Comparison of ENCODE assay signal across 20 cellular contexts in the genomic region with DNA sequence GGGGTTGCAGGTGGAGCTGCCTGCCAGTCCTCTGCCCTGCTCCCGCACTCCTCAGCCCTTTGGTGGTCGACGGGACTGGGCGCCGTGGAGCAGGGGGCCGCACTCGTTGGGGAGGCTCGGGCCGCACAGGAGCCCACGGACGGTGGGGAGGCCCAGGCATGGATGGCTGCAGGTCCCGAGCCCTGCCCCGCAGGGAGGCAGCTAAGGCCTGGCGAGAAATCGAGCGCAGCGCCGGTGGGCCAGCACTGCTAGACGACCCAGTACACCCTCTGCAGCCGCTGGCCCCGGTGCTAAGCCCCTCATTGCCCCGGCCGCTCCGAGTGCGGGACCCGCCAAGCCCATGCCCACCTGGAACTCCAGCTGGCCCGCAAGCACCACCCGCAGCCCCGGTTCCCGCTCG.
"Had no signal": no experiment of that assay in that cellular context is flagged by ENCODE, and none has a peak within 500 bp of the region (broad histone marks: within the 10 kb centered on the region; RNA-seq: fewer than 3 reads in every experiment).

No MANE protein-coding gene starts in this region.

- H3K4me1 ChIP-seq: Peyer's patch had no signal

- H3K27me3 ChIP-seq: adrenal gland, Peyer's patch had no signal

- H3K4me3 ChIP-seq: adrenal gland, Peyer's patch had no signal

- ATAC-seq: activated CD4-positive, CD25-positive, alpha-beta regulatory T cell treated with anti-CD3 and anti-CD28 coated beads, Interleukin-2, amount 50 U/mL, for 24 hours; activated CD8-positive, alpha-beta T cell treated with anti-CD3 and anti-CD28 coated beads for 36 hours; activated T-cell treated with anti-CD3 and anti-CD28 coated beads, Interleukin-2, amount 50 U/mL, for 72 hours had no signal

- DNase-seq: activated CD4-positive, alpha-beta T cell treated with anti-CD3 and anti-CD28 coated beads for 4 hours; activated CD8-positive, alpha-beta memory T cell treated with anti-CD3 and anti-CD28 coated beads, Interleukin-2, amount 50 U/mL, for 4 hours; activated CD8-positive, alpha-beta T cell treated with anti-CD3 and anti-CD28 coated beads for 36 hours; activated gamma-delta T cell treated with Interleukin-2 at 50 U/mL for 16 hours; activated naive CD4-positive, alpha-beta T cell treated with anti-CD3 and anti-CD28 coated beads, Interleukin-2, amount 10 ng/mL, durations not matched to agents 7 days and 5 days; activated naive CD8-positive, alpha-beta T cell treated with anti-CD3 and anti-CD28 coated beads, Interleukin-2, amount 10 ng/mL, durations not matched to agents 7 days and 5 days; activated T-cell treated with anti-CD3 and anti-CD28 coated beads, Interleukin-2, amount 50 U/mL, for 72 hours; adrenal gland; anterior cingulate cortex; Kasumi-1; KBM-7; NCI-H1105 treated with DMSO at 0.1 percent for 48 hours; NCI-H1436 treated with DMSO at 0.1 percent for 48 hours; NCI-H187; NCI-H2081; NCI-H524; Peyer's patch; SHP77 treated with DMSO at 0.1 percent for 48 hours had no signal

- H3K9me3 ChIP-seq: adrenal gland, Peyer's patch had no signal

- H3K36me3 ChIP-seq: adrenal gland, Peyer's patch had no signal

- H3K27ac ChIP-seq: Peyer's patch, RWPE1 had no signal
